In genomic region chr3:131712662-131713061, GRCh38 we compare ENCODE assay signal across 19 cellular contexts.
"Had no signal": no experiment of that assay in that cellular context is flagged by ENCODE, and none has a peak within 500 bp of the region (broad histone marks: within the 10 kb centered on the region; RNA-seq: fewer than 3 reads in every experiment).

No MANE protein-coding gene starts in this region.

- H3K27me3 ChIP-seq: esophagus squamous epithelium, right lobe of liver, stomach, transverse colon had no signal

- H3K4me1 ChIP-seq: gastroesophageal sphincter, psoas muscle, right lobe of liver, stomach, transverse colon had no signal

- ATAC-seq: effector memory CD8-positive, alpha-beta T cell; gastroesophageal sphincter; left lobe of liver; mucosa of descending colon; naive thymus-derived CD8-positive, alpha-beta T cell; psoas muscle; right lobe of liver; stimulated activated naive B cell treated with anti-CD40 and anti-IgM and Interleukin-4, amounts not matched to agents 10 μg/mL and 1 μg/mL and 100 μg/mL, for 72 hours had no signal

- H3K4me3 ChIP-seq: esophagus squamous epithelium, gastroesophageal sphincter, mucosa of descending colon, psoas muscle, right lobe of liver, stomach, thoracic aorta, transverse colon had no signal

- H3K9me3 ChIP-seq: esophagus squamous epithelium, gastroesophageal sphincter, mucosa of descending colon, neutrophil, psoas muscle, right lobe of liver, stomach, thoracic aorta, transverse colon had no signal

- H3K27ac ChIP-seq: esophagus squamous epithelium, gastroesophageal sphincter, neutrophil, psoas muscle, right lobe of liver, stomach, thoracic aorta, transverse colon had no signal

- H3K36me3 ChIP-seq: esophagus squamous epithelium, gastroesophageal sphincter, neutrophil, right lobe of liver, stomach, thoracic aorta, transverse colon had no signal

- DNase-seq: effector memory CD8-positive, alpha-beta T cell; esophagus squamous epithelium; glutamatergic neuron; islet precursor cell; mammary epithelial cell; mucosa of descending colon; naive thymus-derived CD8-positive, alpha-beta T cell; psoas muscle; retina; right lobe of liver; stimulated activated CD4-positive, alpha-beta T cell treated with anti-CD3 and anti-CD28 coated beads, Interleukin-4, amount 100 ng/mL, for 24 hours; stimulated activated naive B cell treated with anti-CD40 and anti-IgM and Interleukin-4, amounts not matched to agents 10 μg/mL and 1 μg/mL and 100 μg/mL, for 72 hours; stomach; substantia nigra; transverse colon had no signal
